9 cellular contexts compared by ENCODE assay signal in the genomic region with DNA sequence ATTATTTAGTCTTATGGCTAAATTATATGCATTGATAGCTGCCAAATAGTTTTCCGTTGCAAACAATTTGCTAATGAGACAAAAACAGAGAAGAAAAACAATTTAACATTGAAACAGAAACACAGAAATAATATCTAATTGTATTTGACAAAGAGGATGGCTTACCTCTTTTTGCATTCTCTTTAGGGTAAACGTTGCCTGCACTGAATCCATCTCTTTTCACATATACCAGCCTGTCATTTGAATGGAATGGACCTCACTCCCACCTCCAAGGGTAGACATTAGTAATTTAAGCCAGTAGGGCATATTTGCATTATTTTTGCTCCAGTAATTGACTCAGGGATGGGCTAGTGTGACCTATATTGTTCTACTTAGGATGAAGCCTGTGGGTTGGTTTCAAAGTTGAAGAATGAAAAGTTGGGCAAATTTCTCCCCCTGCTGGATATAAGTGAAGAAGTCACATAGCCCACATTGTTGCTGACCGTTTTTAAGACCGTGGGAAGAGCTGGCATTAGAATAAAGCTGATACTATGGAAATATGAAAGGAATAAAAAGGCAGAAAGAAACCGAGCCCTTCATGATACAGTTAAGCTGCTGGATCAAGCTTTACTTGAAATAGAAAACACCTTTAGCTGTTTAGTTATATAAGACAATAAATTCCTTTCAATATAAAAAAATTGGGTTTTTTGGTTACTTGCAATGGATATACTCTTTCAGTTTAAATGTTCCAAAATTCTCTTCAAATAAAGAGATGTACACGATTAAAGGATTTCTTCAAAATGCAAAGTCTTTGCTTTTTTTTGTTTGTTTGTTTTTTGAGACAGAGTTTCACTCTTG. TPM values are rescaled to one million over a fixed set of nuclear protein-coding genes. Genes with fewer than 3 reads are reported as not detected.
DNase-seq lines count a peak whose midpoint lies in the region; ATAC-seq and TF ChIP-seq lines count a peak whose summit lies in the region.
"Had no signal": no experiment of that assay in that cellular context is flagged by ENCODE, and none has a peak within 500 bp of the region (broad histone marks: within the 10 kb centered on the region; RNA-seq: fewer than 3 reads in every experiment).

No MANE protein-coding gene starts in this region.

- no peaks in the 10 kb centered on the region for H3K9me3 ChIP-seq in hepatocyte (ENCODE audit: low read depth)

- no peak overlapping the region for H3K4me3 ChIP-seq in hepatocyte

- peak; percentile 59 for ATAC-seq in GM21737 (IDR thresholded peaks at IDR 0.05; ENCODE audit: unreplicated experiment)
- peak; percentile 53 for ATAC-seq in stimulated activated memory B cell treated with anti-CD40 and anti-IgM and Interleukin-4, amounts not matched to agents 10 μg/mL and 1 μg/mL and 100 μg/mL, for 72 hours

- no peaks in the 10 kb centered on the region for H3K27me3 Mint-ChIP-seq in stimulated activated memory B cell treated with anti-CD40 and anti-IgM and Interleukin-4, amounts not matched to agents 10 μg/mL and 1 μg/mL and 100 μg/mL, for 72 hours
- H3K27me3 Mint-ChIP-seq: dendritic cell treated with granulocyte-macrophage colony-stimulating factor and Interleukin-4, amounts not matched to agents 40 ng/mL and 50 ng/mL, for 4 days had no signal

- no peaks in the 10 kb centered on the region for H3K9me3 Mint-ChIP-seq in stimulated activated memory B cell treated with anti-CD40 and anti-IgM and Interleukin-4, amounts not matched to agents 10 μg/mL and 1 μg/mL and 100 μg/mL, for 72 hours
- H3K9me3 Mint-ChIP-seq: dendritic cell treated with granulocyte-macrophage colony-stimulating factor and Interleukin-4, amounts not matched to agents 40 ng/mL and 50 ng/mL, for 4 days had no signal

- 37% methylated on average over 6 of the region's 6 CpGs for WGBS in hepatocyte (ENCODE audit: low lambda C conversion rate, missing lambda C conversion rate)

- no peaks in the 10 kb centered on the region for H3K27me3 ChIP-seq in hepatocyte

- DNase-seq in NCI-H510A treated with DMSO at 0.1 percent for 48 hours (lab: John Stamatoyannopoulos, UW), result peak; percentile 20
- DNase-seq in NCI-H510A (lab: John Stamatoyannopoulos, UW), result no peak
- DNase-seq in NCI-H2171 (lab: John Stamatoyannopoulos, UW), result peak; percentile 46
- DNase-seq in amniotic stem cell (lab: John Stamatoyannopoulos, UW), result peak; percentile 70
- peak; percentile 70 for DNase-seq in hepatocyte (ENCODE audit: low spot score)
- DNase-seq in activated gamma-delta T cell (lab: John Stamatoyannopoulos, UW), result no peak

- H2AFZ ChIP-seq in hepatocyte, result no peak overlapping the region

- no peak overlapping the region for H3K27ac ChIP-seq in hepatocyte

- H3K9me2 ChIP-seq in hepatocyte (replicated peaks; ENCODE audit: insufficient read depth), result no peaks in the 10 kb centered on the region

- H3K4me1 ChIP-seq in hepatocyte (ENCODE audit: insufficient read depth), result no peaks in the 10 kb centered on the region

- H3K4me2 ChIP-seq in hepatocyte, result no peak overlapping the region

- no peak overlapping the region for H3K27ac Mint-ChIP-seq in stimulated activated memory B cell treated with anti-CD40 and anti-IgM and Interleukin-4, amounts not matched to agents 10 μg/mL and 1 μg/mL and 100 μg/mL, for 72 hours
- H3K27ac Mint-ChIP-seq: dendritic cell treated with granulocyte-macrophage colony-stimulating factor and Interleukin-4, amounts not matched to agents 40 ng/mL and 50 ng/mL, for 4 days had no signal

- H3K4me1 Mint-ChIP-seq in stimulated activated memory B cell treated with anti-CD40 and anti-IgM and Interleukin-4, amounts not matched to agents 10 μg/mL and 1 μg/mL and 100 μg/mL, for 72 hours, result peaks cover 6% of the 10 kb centered on the region

- no peaks in the 10 kb centered on the region for H4K20me1 ChIP-seq in hepatocyte (ENCODE audit: insufficient read depth, poor library complexity, severe bottlenecking)

- TF ChIP-seq CTCF in hepatocyte (IDR thresholded peaks at IDR 0.05; ENCODE audit: poor library complexity), result peak; percentile 64

- no peaks in the 10 kb centered on the region for H3K79me2 ChIP-seq in hepatocyte

- H3K36me3 ChIP-seq in hepatocyte (replicated peaks; ENCODE audit: insufficient read depth, low read depth), result no peaks in the 10 kb centered on the region

- H3K4me3 Mint-ChIP-seq in stimulated activated memory B cell treated with anti-CD40 and anti-IgM and Interleukin-4, amounts not matched to agents 10 μg/mL and 1 μg/mL and 100 μg/mL, for 72 hours, result no peak overlapping the region
- H3K4me3 Mint-ChIP-seq: dendritic cell treated with granulocyte-macrophage colony-stimulating factor and Interleukin-4, amounts not matched to agents 40 ng/mL and 50 ng/mL, for 4 days had no signal

- H3K36me3 Mint-ChIP-seq in stimulated activated memory B cell treated with anti-CD40 and anti-IgM and Interleukin-4, amounts not matched to agents 10 μg/mL and 1 μg/mL and 100 μg/mL, for 72 hours, result no peaks in the 10 kb centered on the region

RNA-seq across cellular contexts. Expression of a gene that starts 26.9 kb away (rescaled TPM):
- 0.23 and 2.6 TPM in 2 replicates for total RNA-seq in hepatocyte
- polyA plus RNA-seq in hepatocyte, result 1.2 and 1.5 TPM in 2 replicates

RNA-seq across cellular contexts. Expression of a gene that starts 27.0 kb away (rescaled TPM):
- total RNA-seq in hepatocyte, result 38.9 and 39.1 TPM in 2 replicates
- polyA plus RNA-seq in hepatocyte, result 32.4 and 33.6 TPM in 2 replicates

Comparison
In these comparisons a context has a peak if more than half of its experiments do, and no peak if none do; other contexts are left out.
1. DNase-seq: peak in NCI-H510A treated with DMSO at 0.1 percent for 48 hours (single experiment), NCI-H2171 (single experiment), amniotic stem cell (single experiment) and hepatocyte (single experiment); none in NCI-H510A (single experiment) and activated gamma-delta T cell (single experiment).